8 cellular contexts compared by ENCODE assay signal in genomic region chr3:188947983-188948657, GRCh38.
DNase-seq lines count a peak whose midpoint lies in the region; ATAC-seq and TF ChIP-seq lines count a peak whose summit lies in the region.

No MANE protein-coding gene starts in this region.

- H3K27ac ChIP-seq in GM23338 (ENCODE audit: low read depth) (peak overlapping the region; percentile 98), caudate nucleus (ENCODE audit: low read depth, low read length) (peak overlapping the region; percentile 98)

- H3K36me3 Mint-ChIP-seq in GM23338 (ENCODE audit: low read depth) = peaks cover 2% of the 10 kb centered on the region; the same call in 1 of the 3 replicates

- H3K9me2 ChIP-seq in GM23338 (ENCODE audit: insufficient read depth) = no peaks in the 10 kb centered on the region; the same call in 1 of the 2 replicates

- peak overlapping the region; percentile 88 for H3K27ac Mint-ChIP-seq in GM23338

- no peaks in the 10 kb centered on the region for H4K20me1 ChIP-seq in GM23338 (replicated peaks; ENCODE audit: insufficient read depth)

- peaks cover 19% of the 10 kb centered on the region for H3K4me1 Mint-ChIP-seq in GM23338

- H3K27me3 ChIP-seq in GM23338 (ENCODE audit: insufficient read depth) = no peaks in the 10 kb centered on the region

- ATAC-seq in GM23338 (peak; percentile 88), GM19467 (IDR thresholded peaks at IDR 0.05; ENCODE audit: unreplicated experiment) (no peak)

- H2AFZ ChIP-seq in GM23338 = peak overlapping the region; percentile 78

- peak overlapping the region; percentile 72 for H3K4me3 ChIP-seq in GM23338

- in situ Hi-C loops in GM13977 (cut with MboI; ENCODE audit: low pct_unique_long_range_greater_than_20kb, low sequenced_read_pairs, unreplicated experiment) = no loop called here

- peak overlapping the region; percentile 77 for H3K4me2 ChIP-seq in GM23338

- no peaks in the 10 kb centered on the region for H3K36me3 ChIP-seq in GM23338 (ENCODE audit: insufficient read depth)

- H3K79me2 ChIP-seq in GM23338 (replicated peaks; ENCODE audit: insufficient read depth) = no peaks in the 10 kb centered on the region

- H3K4me1 ChIP-seq in GM23338 (ENCODE audit: insufficient read depth) = peaks cover 14% of the 10 kb centered on the region

- DNase-seq in GM23338 (ENCODE audit: low spot score) (peak; percentile 89), NCI-H524 treated with DMSO at 0.1 percent for 48 hours (lab: John Stamatoyannopoulos, UW) (peak; percentile 79), caudate nucleus (lab: John Stamatoyannopoulos, UW) (peak; percentile 50 to 98 (median 87)), islet precursor cell (peak; percentile 93), smooth muscle cell of the brain vasculature (ENCODE audit: low read depth, low spot score) (peak; percentile 92), AML-193 (lab: John Stamatoyannopoulos, UW) (no peak), GM13977 (ENCODE audit: low spot score) (no peak)

- no peaks in the 10 kb centered on the region for H3K9me3 Mint-ChIP-seq in GM23338

- peaks cover 5% of the 10 kb centered on the region for H3K27me3 Mint-ChIP-seq in GM23338 (ENCODE audit: insufficient read depth, low read depth, poor library complexity)

- no peaks in the 10 kb centered on the region for H3F3A ChIP-seq in GM23338 (replicated peaks; ENCODE audit: low read depth)

- TF ChIP-seq CTCF in GM23338 (conservative IDR thresholded peaks at IDR 0.05; ENCODE audit: low read depth in 2 of 2) (no peak), GM13977 (IDR thresholded peaks at IDR 0.05; ENCODE audit: extremely low read depth, insufficient read depth, missing control alignments) (no peak)

- peak overlapping the region; percentile 81 for H3K4me3 Mint-ChIP-seq in GM23338

TF ChIP-seq in GM23338, 12 proteins besides CTCF, POLR2A, EP300 and RAD21:
- no peak for TF ChIP-seq ETS1 (IDR thresholded peaks at IDR 0.05)
- peak; percentile 69 for TF ChIP-seq POLR2AphosphoS5 (IDR thresholded peaks at IDR 0.05; ENCODE audit: low read depth)

Comparison
In these comparisons a context has a peak if more than half of its experiments do, and no peak if none do; other contexts are left out.
1. DNase-seq: peak in GM23338 (single experiment), NCI-H524 treated with DMSO at 0.1 percent for 48 hours (single experiment), caudate nucleus (61 of 61), islet precursor cell (single experiment) and smooth muscle cell of the brain vasculature (single experiment); none in AML-193 (0 of 2) and GM13977 (single experiment).